ENCODE assay signal across 1 cellular context in genomic region chr9:7784472-7784871, GRCh38.
TF ChIP-seq lines count a peak whose summit lies in the region.

No MANE protein-coding gene starts in this region.

TF ChIP-seq in GM12878, 131 proteins besides CTCF, POLR2A, EP300 and RAD21 (continued from another document):
- TF ChIP-seq RELA (IDR thresholded peaks at IDR 0.05; ENCODE audit: borderline replicate concordance, partially characterized antibody) (peak; percentile 44), PKNOX1 (IDR thresholded peaks at IDR 0.05) (peak; percentile 29; the same call in 1 of the 2 replicates), ZNF217 (IDR thresholded peaks at IDR 0.05) (no peak), RELB (IDR thresholded peaks at IDR 0.05; ENCODE audit: low read depth) (peak; percentile 85), MLLT1 (IDR thresholded peaks at IDR 0.05) (peak; percentile 73; the same call in 1 of the 2 replicates), ATF7 (IDR thresholded peaks at IDR 0.05; ENCODE audit: low read depth) (peak; percentile 26; the same call in 1 of the 2 replicates), HDAC6 (IDR thresholded peaks at IDR 0.05; ENCODE audit: unreplicated experiment) (no peak), RUNX3 (IDR thresholded peaks at IDR 0.05; ENCODE audit: low read length) (no peak)
